ENCODE assay signal across 3 cellular contexts in the genomic region with DNA sequence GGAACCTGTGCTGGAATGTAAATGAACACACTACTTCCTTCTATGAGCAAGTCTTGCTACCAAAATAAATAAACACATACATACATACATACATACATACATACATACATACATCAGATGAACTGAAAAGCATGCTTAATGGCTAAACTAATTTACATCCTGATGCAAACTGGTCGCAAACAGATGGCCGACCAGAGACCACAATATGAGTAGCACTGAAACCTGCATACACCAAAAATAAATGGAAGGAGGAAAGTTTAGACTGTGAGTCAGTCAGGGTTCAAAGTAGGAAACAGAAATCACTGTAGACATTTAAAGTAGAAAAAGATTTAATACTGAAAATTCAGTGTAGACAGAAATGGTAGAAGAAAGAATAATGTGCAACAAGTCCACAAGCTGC.
"Had no signal": no experiment of that assay in that cellular context is flagged by ENCODE, and none has a peak within 500 bp of the region (broad histone marks: within the 10 kb centered on the region; RNA-seq: fewer than 3 reads in every experiment).

No MANE protein-coding gene starts in this region.

- H3K4me3 ChIP-seq: GM12878 had no signal

- ATAC-seq: GM12878 had no signal

- DNase-seq: GDM1, GF-D8 had no signal
